Comparison of ENCODE assay signal across 1 cellular context in the genomic region with DNA sequence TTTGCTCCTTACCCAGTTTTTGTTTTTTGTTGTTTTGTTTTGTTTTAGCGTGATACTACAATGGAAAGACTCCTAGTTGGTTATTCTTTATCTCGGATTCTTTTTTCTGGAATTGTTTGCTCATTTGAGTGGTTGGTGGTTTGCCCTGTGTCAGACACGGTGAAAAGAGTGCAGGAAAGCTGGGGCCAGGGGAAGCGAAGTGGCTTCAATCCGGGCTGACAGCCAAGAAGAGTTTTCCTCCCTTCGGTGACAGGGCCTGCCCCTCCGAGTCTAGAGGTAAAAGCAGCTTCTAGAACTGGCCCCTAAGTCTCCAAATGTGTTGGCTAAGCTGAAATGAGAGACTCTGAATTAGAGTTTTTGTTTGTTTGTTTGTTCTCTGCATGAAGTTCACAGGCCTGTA.
TF ChIP-seq lines count a peak whose summit lies in the region.

No MANE protein-coding gene starts in this region.

TF ChIP-seq in endothelial cell of umbilical vein, 7 proteins besides CTCF, POLR2A, EP300 and RAD21:
- no peak for TF ChIP-seq JUN (IDR thresholded peaks at IDR 0.05; ENCODE audit: borderline replicate concordance, insufficient read depth, insufficient read length, low read depth)
- TF ChIP-seq POLR2AphosphoS5 (IDR thresholded peaks at IDR 0.05; ENCODE audit: insufficient read depth, low read depth, low read length): no peak
- TF ChIP-seq EZH2 (IDR thresholded peaks at IDR 0.05; ENCODE audit: borderline replicate concordance, low read depth, low read length, severe bottlenecking): no peak
- no peak for TF ChIP-seq MYC (IDR thresholded peaks at IDR 0.05; ENCODE audit: low read depth, low read length)
- TF ChIP-seq, protein P1, sequence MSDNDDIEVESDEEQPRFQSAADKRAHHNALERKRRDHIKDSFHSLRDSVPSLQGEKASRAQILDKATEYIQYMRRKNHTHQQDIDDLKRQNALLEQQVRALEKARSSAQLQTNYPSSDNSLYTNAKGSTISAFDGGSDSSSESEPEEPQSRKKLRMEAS (IDR thresholded peaks at IDR 0.05; ENCODE audit: insufficient read depth, insufficient read length): no peak
- no peak for TF ChIP-seq GATA2 (IDR thresholded peaks at IDR 0.05; ENCODE audit: insufficient read depth, insufficient read length, low read depth, low read length)
- TF ChIP-seq FOS (IDR thresholded peaks at IDR 0.05; ENCODE audit: borderline replicate concordance, insufficient read depth, low read length): no peak
TF ChIP-seq in endothelial cell of umbilical vein: peak in this region for 0.
